ENCODE assay signal across 16 cellular contexts in genomic region chr19:58153386-58153785, GRCh38. TPM values are rescaled to one million over a fixed set of nuclear protein-coding genes. Genes with fewer than 3 reads are reported as not detected.
DNase-seq lines count a peak whose midpoint lies in the region; TF ChIP-seq lines count a peak whose summit lies in the region.
"Had no signal": no experiment of that assay in that cellular context is flagged by ENCODE, and none has a peak within 500 bp of the region (broad histone marks: within the 10 kb centered on the region; RNA-seq: fewer than 3 reads in every experiment).

No MANE protein-coding gene starts in this region.

- peaks cover 17% of the 10 kb centered on the region for H3K4me1 Mint-ChIP-seq in activated naive CD4-positive, alpha-beta T cell treated with anti-CD3 and anti-CD28 coated beads, Interleukin-2, amount 10 ng/mL, durations not matched to agents 7 days and 5 days
- H3K4me1 Mint-ChIP-seq in endodermal cell = peaks cover 2% of the 10 kb centered on the region

- CTCF ChIA-PET in activated naive CD4-positive, alpha-beta T cell treated with anti-CD3 and anti-CD28 coated beads, Interleukin-2, amount 10 ng/mL, durations not matched to agents 7 days and 5 days (lab: Charles Lee) = interaction anchor here (0.6 kb wide), 1 partner anchor 40 kb away, joined by 3 read pairs; no protein-coding TSS in a partner anchor

- H3K9ac ChIP-seq in HUES64 (ENCODE audit: low read depth, low read length) (no peak overlapping the region), endodermal cell (ENCODE audit: extremely low read depth, low read length, poor library complexity, severe bottlenecking) (no peak overlapping the region), parathyroid adenoma (no peak overlapping the region)

- no peak overlapping the region for H3K27ac ChIP-seq in HUES64 (ENCODE audit: low read depth, low read length)
- H3K27ac ChIP-seq in endodermal cell (ENCODE audit: low read depth, low read length) = no peak overlapping the region
- peak overlapping the region; percentile 91 for H3K27ac ChIP-seq in parathyroid adenoma
- no peak overlapping the region for H3K27ac ChIP-seq in WERI-Rb-1
- H3K27ac ChIP-seq: SK-N-MC had no signal

- peaks cover 14% of the 10 kb centered on the region for H3K79me2 ChIP-seq in parathyroid adenoma

- no peak for DNase-seq in activated naive CD4-positive, alpha-beta T cell treated with anti-CD3 and anti-CD28 coated beads, Interleukin-2, amount 10 ng/mL, durations not matched to agents 7 days and 5 days
- no peak for DNase-seq in activated naive CD4-positive, alpha-beta T cell (lab: John Stamatoyannopoulos, UW)
- DNase-seq in endodermal cell (no peak), WERI-Rb-1 (no peak), SW480 (ENCODE audit: low spot score) (no peak)
- DNase-seq in stimulated activated CD4-positive, alpha-beta T cell treated with anti-CD3 and anti-CD28 coated beads, Interleukin-15, amount 100 ng/mL, for 24 hours = no peak
- DNase-seq: COR-L47, NCI-H1436, NCI-H2171 treated with DMSO at 0.1 percent for 48 hours, NCI-H774, Peyer's patch had no signal

- peaks cover 18% of the 10 kb centered on the region for H3K36me3 Mint-ChIP-seq in activated naive CD4-positive, alpha-beta T cell treated with anti-CD3 and anti-CD28 coated beads, Interleukin-2, amount 10 ng/mL, durations not matched to agents 7 days and 5 days
- peaks cover 11% of the 10 kb centered on the region for H3K36me3 Mint-ChIP-seq in endodermal cell (ENCODE audit: low read depth)

- no peaks in the 10 kb centered on the region for H3K27me3 Mint-ChIP-seq in activated naive CD4-positive, alpha-beta T cell treated with anti-CD3 and anti-CD28 coated beads, Interleukin-2, amount 10 ng/mL, durations not matched to agents 7 days and 5 days
- H3K27me3 Mint-ChIP-seq in endodermal cell (ENCODE audit: insufficient read depth) = peaks cover 15% of the 10 kb centered on the region

- peaks cover 41% of the 10 kb centered on the region for H3K9me3 Mint-ChIP-seq in activated naive CD4-positive, alpha-beta T cell treated with anti-CD3 and anti-CD28 coated beads, Interleukin-2, amount 10 ng/mL, durations not matched to agents 7 days and 5 days
- peaks cover 41% of the 10 kb centered on the region for H3K9me3 Mint-ChIP-seq in endodermal cell

- no peaks in the 10 kb centered on the region for H3K27me3 ChIP-seq in HUES64 (ENCODE audit: insufficient read depth, low read length)
- no peaks in the 10 kb centered on the region for H3K27me3 ChIP-seq in endodermal cell (ENCODE audit: control insufficient read depth, insufficient read depth, low read length, poor library complexity, severe bottlenecking)
- no peaks in the 10 kb centered on the region for H3K27me3 ChIP-seq in parathyroid adenoma (ENCODE audit: control insufficient read depth, insufficient read depth, low read length)
- H3K27me3 ChIP-seq in WERI-Rb-1 (ENCODE audit: insufficient read depth, low read depth, severe bottlenecking) = no peaks in the 10 kb centered on the region
- H3K27me3 ChIP-seq: Peyer's patch, right atrium auricular region had no signal

- H3K4me3 Mint-ChIP-seq in activated naive CD4-positive, alpha-beta T cell treated with anti-CD3 and anti-CD28 coated beads, Interleukin-2, amount 10 ng/mL, durations not matched to agents 7 days and 5 days = peak overlapping the region; percentile 72
- H3K4me3 Mint-ChIP-seq in endodermal cell = peak overlapping the region; percentile 80

- TF ChIP-seq CTCF in endodermal cell (conservative IDR thresholded peaks at IDR 0.05) (no peak), parathyroid adenoma (IDR thresholded peaks at IDR 0.05) (no peak), WERI-Rb-1 (IDR thresholded peaks at IDR 0.05; ENCODE audit: low read depth, low read length) (no peak)

- H3K9me3 ChIP-seq in HUES64 (ENCODE audit: insufficient read depth, low read depth, low read length) (peaks cover 15% of the 10 kb centered on the region), endodermal cell (ENCODE audit: control insufficient read depth, low read length) (peaks cover 26% of the 10 kb centered on the region), parathyroid adenoma (ENCODE audit: control insufficient read depth, low read length) (no peaks in the 10 kb centered on the region), WERI-Rb-1 (ENCODE audit: severe bottlenecking) (peaks cover 6% of the 10 kb centered on the region)
- H3K9me3 ChIP-seq: right atrium auricular region had no signal

- no peak overlapping the region for H2AFZ ChIP-seq in parathyroid adenoma

- no peaks in the 10 kb centered on the region for H3K36me3 ChIP-seq in HUES64 (ENCODE audit: insufficient read depth, low read length)
- no peaks in the 10 kb centered on the region for H3K36me3 ChIP-seq in endodermal cell (ENCODE audit: control insufficient read depth, insufficient read depth, low read length)
- H3K36me3 ChIP-seq in parathyroid adenoma (ENCODE audit: control insufficient read depth, insufficient read depth, low read length) = no peaks in the 10 kb centered on the region
- no peaks in the 10 kb centered on the region for H3K36me3 ChIP-seq in WERI-Rb-1
- H3K36me3 ChIP-seq: Peyer's patch, right atrium auricular region had no signal

- H3K4me3 ChIP-seq in HUES64 (ENCODE audit: low read length) (0 out of 2 replicates have a peak overlapping the region, but pooled peaks have one; percentile 98), endodermal cell (ENCODE audit: low read length) (peak overlapping the region; percentile 92), parathyroid adenoma (ENCODE audit: low read depth, low read length) (no peak overlapping the region), WERI-Rb-1 (ENCODE audit: low read depth, low read length) (no peak overlapping the region)

- no peaks in the 10 kb centered on the region; the same call in 1 of the 2 replicates for H3K4me1 ChIP-seq in HUES64 (ENCODE audit: insufficient read depth, low read length)
- H3K4me1 ChIP-seq in endodermal cell (ENCODE audit: control insufficient read depth, insufficient read depth, low read length) = no peaks in the 10 kb centered on the region
- H3K4me1 ChIP-seq in parathyroid adenoma = peaks cover 4% of the 10 kb centered on the region

- peak overlapping the region; percentile 88 for H3K4me2 ChIP-seq in parathyroid adenoma (ENCODE audit: low read length)

- WGBS in HUES64 = 100% methylated on average over 2 of the region's 2 CpGs
- WGBS in endodermal cell (ENCODE audit: insufficient coverage in 1 of 2, insufficient read length in 1 of 2), 2 experiments = 92 to 100% methylated on average over 2 of the region's 2 CpGs

- H3K27ac Mint-ChIP-seq in activated naive CD4-positive, alpha-beta T cell treated with anti-CD3 and anti-CD28 coated beads, Interleukin-2, amount 10 ng/mL, durations not matched to agents 7 days and 5 days = no peak overlapping the region
- no peak overlapping the region for H3K27ac Mint-ChIP-seq in endodermal cell

RNA-seq across cellular contexts. Expression of gene ZNF329, which starts 2.8 kb away (rescaled TPM):
- polyA plus RNA-seq in HUES64 (2013, experiment 1 of 2) = 6.1 TPM
- 8.6 TPM for polyA plus RNA-seq in HUES64 (2013, experiment 2 of 2)
- 10 to 100 TPM; 16.7 to 24.7 TPM for total RNA-seq in endodermal cell
- 11.6 TPM for polyA plus RNA-seq in endodermal cell (2013, experiment 1 of 2)
- polyA plus RNA-seq in endodermal cell (2013, experiment 2 of 2) = 11.4 TPM

RNA-seq across cellular contexts. Expression of gene ZNF274, which starts 29.5 kb away (rescaled TPM):
- polyA plus RNA-seq in HUES64 (2013, experiment 1 of 2) = 13.5 TPM
- 15.8 TPM for polyA plus RNA-seq in HUES64 (2013, experiment 2 of 2)
- 10 to 100 TPM; 23.2 to 24.9 TPM for total RNA-seq in endodermal cell
- 23.4 TPM for polyA plus RNA-seq in endodermal cell (2013, experiment 1 of 2)
- polyA plus RNA-seq in endodermal cell (2013, experiment 2 of 2) = 23.2 TPM

RNA-seq across cellular contexts. Expression of gene ZSCAN18, which starts 55.4 kb away (rescaled TPM):
- 23.3 TPM for polyA plus RNA-seq in HUES64 (2013, experiment 1 of 2)
- polyA plus RNA-seq in HUES64 (2013, experiment 2 of 2) = 30.9 TPM
- total RNA-seq in endodermal cell = 100 to 1,000 TPM in 1 of 2 donors, 10 to 100 TPM in 1; 68.2 to 112 TPM
- polyA plus RNA-seq in endodermal cell (2013, experiment 1 of 2) = 94.4 TPM
- 74.3 TPM for polyA plus RNA-seq in endodermal cell (2013, experiment 2 of 2)
- total RNA-seq: HT-29 had no signal

Comparison
In these comparisons a context has a peak if more than half of its experiments do, and no peak if none do; other contexts are left out.
1. H3K4me3 ChIP-seq: peak in HUES64 (single experiment) and endodermal cell (single experiment); none in parathyroid adenoma (single experiment) and WERI-Rb-1 (single experiment).